ENCODE assay signal across 8 cellular contexts in genomic region chrX:38805294-38806053, GRCh38. TPM values are rescaled to one million over a fixed set of nuclear protein-coding genes. Genes with fewer than 3 reads are reported as not detected.
A peak's percentile ranks its signal among the peaks of the same experiment; 100 is the strongest.
DNase-seq lines count a peak whose midpoint lies in the region; ATAC-seq and TF ChIP-seq lines count a peak whose summit lies in the region.

No MANE protein-coding gene starts in this region.

- H3K4me1 ChIP-seq in right lobe of liver = no peaks in the 10 kb centered on the region

- peak in 1 of 4 donors; percentile 12 for TF ChIP-seq CTCF in right lobe of liver (IDR thresholded peaks at IDR 0.05)

- ATAC-seq in GM21723 (IDR thresholded peaks at IDR 0.05; ENCODE audit: unreplicated experiment) (peak; percentile 48), right lobe of liver (peak; percentile 40 to 49 (median 41)), GM19351 (IDR thresholded peaks at IDR 0.05; ENCODE audit: unreplicated experiment) (no peak)

- peak overlapping the region; percentile 99 for H3K27ac Mint-ChIP-seq in activated CD4-positive, alpha-beta T cell treated with anti-CD3 and anti-CD28 coated beads, Interleukin-2, amount 10 ng/mL, durations not matched to agents 24 days and 14 days
- H3K27ac Mint-ChIP-seq in dendritic cell treated with granulocyte-macrophage colony-stimulating factor and Interleukin-4, amounts not matched to agents 40 ng/mL and 50 ng/mL, for 4 days = peak overlapping the region; percentile 95

- peak overlapping the region; percentile 70 to 83 (median 82) for H3K27ac ChIP-seq in right lobe of liver

- H3K36me3 ChIP-seq in right lobe of liver = no peaks in the 10 kb centered on the region

- 23% methylated on average over 9 of the region's 39 CpGs for WGBS in right lobe of liver (ENCODE audit: insufficient coverage, low coverage, low lambda C conversion rate, missing lambda C conversion rate)

- peaks cover 19% of the 10 kb centered on the region for H3K4me1 Mint-ChIP-seq in activated CD4-positive, alpha-beta T cell treated with anti-CD3 and anti-CD28 coated beads, Interleukin-2, amount 10 ng/mL, durations not matched to agents 24 days and 14 days
- H3K4me1 Mint-ChIP-seq in dendritic cell treated with granulocyte-macrophage colony-stimulating factor and Interleukin-4, amounts not matched to agents 40 ng/mL and 50 ng/mL, for 4 days (ENCODE audit: low read depth) = peaks cover 16% of the 10 kb centered on the region

- H3K9me3 ChIP-seq in right lobe of liver = no peaks in the 10 kb centered on the region

- intact Hi-C loops in activated CD4-positive, alpha-beta T cell treated with anti-CD3 and anti-CD28 coated beads, Interleukin-2, amount 10 ng/mL, durations not matched to agents 24 days and 14 days (cut with micrococcal nuclease) = loop anchor here (5.0 to 10.0 kb wide), 5 partner anchors 179 to 1929 kb away; partner anchors contain the start of genes BCOR and MED14
- intact Hi-C loops in dendritic cell treated with granulocyte-macrophage colony-stimulating factor and Interleukin-4, amounts not matched to agents 40 ng/mL and 50 ng/mL, for 4 days (cut with micrococcal nuclease) = loop anchor here (5.0 to 10.0 kb wide), 2 partner anchors 37 to 179 kb away; no protein-coding TSS in a partner anchor
- intact Hi-C loops in right lobe of liver (cut with DNase I) = no loop called here

- no peaks in the 10 kb centered on the region for H3K27me3 ChIP-seq in right lobe of liver

- peak; percentile 51 for DNase-seq in Ammon's horn (ENCODE audit: low spot score)
- peak; percentile 69 for DNase-seq in NCI-H2107 treated with DMSO at 0.1 percent for 48 hours (lab: John Stamatoyannopoulos, UW; ENCODE audit: unreplicated experiment)
- DNase-seq in activated CD4-positive, alpha-beta T cell treated with anti-CD3 and anti-CD28 coated beads, Interleukin-2, amount 10 ng/mL, durations not matched to agents 24 days and 14 days = peak; percentile 90
- peak; percentile 75 to 82 (median 80) for DNase-seq in right lobe of liver
- peak; percentile 64 for DNase-seq in stimulated activated CD4-positive, alpha-beta T cell treated with anti-CD3 and anti-CD28 coated beads, Interleukin-4, amount 100 ng/mL, for 24 hours

- peak overlapping the region; percentile 96 for H3K4me3 Mint-ChIP-seq in activated CD4-positive, alpha-beta T cell treated with anti-CD3 and anti-CD28 coated beads, Interleukin-2, amount 10 ng/mL, durations not matched to agents 24 days and 14 days
- peak overlapping the region; percentile 82 for H3K4me3 Mint-ChIP-seq in dendritic cell treated with granulocyte-macrophage colony-stimulating factor and Interleukin-4, amounts not matched to agents 40 ng/mL and 50 ng/mL, for 4 days

- H3K4me3 ChIP-seq in right lobe of liver = peak overlapping the region; percentile 59 to 69 (median 60)

- peaks cover 46% of the 10 kb centered on the region for H3K36me3 Mint-ChIP-seq in activated CD4-positive, alpha-beta T cell treated with anti-CD3 and anti-CD28 coated beads, Interleukin-2, amount 10 ng/mL, durations not matched to agents 24 days and 14 days (ENCODE audit: low read depth)
- peaks cover 33% of the 10 kb centered on the region for H3K36me3 Mint-ChIP-seq in dendritic cell treated with granulocyte-macrophage colony-stimulating factor and Interleukin-4, amounts not matched to agents 40 ng/mL and 50 ng/mL, for 4 days (ENCODE audit: low read depth)

- no peak for TF ChIP-seq POLR2A in right lobe of liver (IDR thresholded peaks at IDR 0.05)

- no peaks in the 10 kb centered on the region for H3K9me3 Mint-ChIP-seq in activated CD4-positive, alpha-beta T cell treated with anti-CD3 and anti-CD28 coated beads, Interleukin-2, amount 10 ng/mL, durations not matched to agents 24 days and 14 days
- H3K9me3 Mint-ChIP-seq in dendritic cell treated with granulocyte-macrophage colony-stimulating factor and Interleukin-4, amounts not matched to agents 40 ng/mL and 50 ng/mL, for 4 days = no peaks in the 10 kb centered on the region

- no peaks in the 10 kb centered on the region for H3K27me3 Mint-ChIP-seq in activated CD4-positive, alpha-beta T cell treated with anti-CD3 and anti-CD28 coated beads, Interleukin-2, amount 10 ng/mL, durations not matched to agents 24 days and 14 days
- no peaks in the 10 kb centered on the region for H3K27me3 Mint-ChIP-seq in dendritic cell treated with granulocyte-macrophage colony-stimulating factor and Interleukin-4, amounts not matched to agents 40 ng/mL and 50 ng/mL, for 4 days

RNA-seq across cellular contexts. Expression of gene MID1IP1, which starts 4.2 kb away (rescaled TPM):
- total RNA-seq in activated CD4-positive, alpha-beta T cell treated with anti-CD3 and anti-CD28 coated beads, Interleukin-2, amount 10 ng/mL, durations not matched to agents 24 days and 14 days = 104 and 108 TPM in 2 replicates
- 10 to 100 TPM; 18.4 to 59.8 (median 41.2) TPM for total RNA-seq in right lobe of liver

Comparison
In these comparisons a context has a peak if more than half of its experiments do, and no peak if none do; other contexts are left out.
1. intact Hi-C loops: an anchor here in activated CD4-positive, alpha-beta T cell treated with anti-CD3 and anti-CD28 coated beads, Interleukin-2, amount 10 ng/mL, durations not matched to agents 24 days and 14 days (5.0 to 10.0 kb wide) and dendritic cell treated with granulocyte-macrophage colony-stimulating factor and Interleukin-4, amounts not matched to agents 40 ng/mL and 50 ng/mL, for 4 days (5.0 to 10.0 kb wide); none called in right lobe of liver.